Comparison of ENCODE assay signal across 23 cellular contexts in genomic region chr1:199929556-199929955, GRCh38.
"Had no signal": no experiment of that assay in that cellular context is flagged by ENCODE, and none has a peak within 500 bp of the region (broad histone marks: within the 10 kb centered on the region; RNA-seq: fewer than 3 reads in every experiment).

No MANE protein-coding gene starts in this region.

- DNase-seq: dermis blood vessel endothelial cell; dorsolateral prefrontal cortex; effector CD4-positive, alpha-beta T cell; effector memory CD4-positive, alpha-beta T cell; foreskin fibroblast; foreskin melanocyte; gastrocnemius medialis; glutamatergic neuron; head of caudate nucleus; heart right ventricle; hippocampal formation; left cardiac atrium; left lung; left ventricle myocardium superior; lower lobe of right lung; mesenchymal stem cell; mucosa of descending colon; naive B cell; naive thymus-derived CD8-positive, alpha-beta T cell had no signal

- H3K9me3 ChIP-seq: esophagus muscularis mucosa, gastrocnemius medialis, left lung, lower lobe of right lung, mucosa of descending colon had no signal

- H3K27me3 ChIP-seq: dorsolateral prefrontal cortex, esophagus muscularis mucosa, gastrocnemius medialis, heart right ventricle, left lung had no signal

- H3K27ac ChIP-seq: coronary artery, dorsolateral prefrontal cortex, esophagus muscularis mucosa, gastrocnemius medialis, heart right ventricle, left lung, lower lobe of right lung had no signal

- ATAC-seq: gastrocnemius medialis; heart right ventricle; left cardiac atrium; left lung; left ventricle myocardium superior; lower lobe of right lung; mucosa of descending colon; naive thymus-derived CD8-positive, alpha-beta T cell had no signal

- H3K36me3 ChIP-seq: esophagus muscularis mucosa, gastrocnemius medialis, heart right ventricle, left lung, lower lobe of right lung had no signal

- FAIRE-seq: endothelial cell of umbilical vein, islet of Langerhans had no signal

- H3K4me1 ChIP-seq: esophagus muscularis mucosa, gastrocnemius medialis, heart right ventricle, left lung, lower lobe of right lung had no signal

- H3K4me3 ChIP-seq: coronary artery, dorsolateral prefrontal cortex, esophagus muscularis mucosa, gastrocnemius medialis, heart right ventricle, left lung, lower lobe of right lung, mucosa of descending colon had no signal
